Comparison of ENCODE assay signal across 8 cellular contexts in the genomic region with DNA sequence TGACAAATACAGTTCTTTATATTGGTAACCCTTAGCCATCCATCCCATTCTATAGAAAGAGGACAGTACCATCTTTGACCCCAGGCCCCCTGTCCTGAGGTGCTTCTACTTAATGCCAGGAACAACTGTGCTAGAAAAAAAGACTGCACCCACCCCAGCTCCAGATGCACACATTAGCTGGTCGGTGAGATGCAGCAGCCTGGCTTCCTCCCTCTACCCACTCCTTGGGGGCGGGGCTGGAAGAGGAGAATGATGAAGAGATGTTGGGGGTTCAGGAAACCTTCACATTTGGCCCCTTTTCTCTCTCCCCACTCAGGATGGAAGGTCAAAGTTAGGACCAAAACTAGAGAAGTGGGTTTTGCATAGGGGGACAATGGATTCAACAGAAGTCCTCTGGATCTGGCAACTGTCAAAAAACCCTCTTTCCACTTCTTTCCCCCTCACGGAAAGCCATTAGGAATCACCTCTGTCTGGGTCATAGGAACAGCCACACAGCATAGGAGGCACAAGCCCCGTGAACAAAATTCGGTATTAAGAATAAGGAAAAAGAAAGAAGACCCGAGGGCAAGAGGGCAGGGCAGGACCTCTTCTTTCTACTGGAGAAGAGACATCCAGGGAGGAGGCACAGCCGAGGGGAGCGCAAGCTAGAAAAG. TPM values are rescaled to one million over a fixed set of nuclear protein-coding genes. Genes with fewer than 3 reads are reported as not detected.
DNase-seq lines count a peak whose midpoint lies in the region; ATAC-seq and TF ChIP-seq lines count a peak whose summit lies in the region.

No MANE protein-coding gene starts in this region.

- no peaks in the 10 kb centered on the region for H3K9me3 ChIP-seq in Peyer's patch

- H3K27me3 ChIP-seq in Peyer's patch (peaks cover 0 to 13% of the 10 kb centered on the region in 2 donors), rectal smooth muscle tissue (ENCODE audit: control insufficient read depth, insufficient read depth, low read length) (peaks cover 11% of the 10 kb centered on the region)

- peaks cover 2 to 20% (median 13%) of the 10 kb centered on the region in 4 donors for H3K4me1 ChIP-seq in Peyer's patch
- no peaks in the 10 kb centered on the region for H3K4me1 ChIP-seq in rectal smooth muscle tissue (ENCODE audit: control insufficient read depth, insufficient read depth, low read length)

- no peak overlapping the region for H3K27ac ChIP-seq in Peyer's patch
- no peak overlapping the region for H3K27ac ChIP-seq in rectal smooth muscle tissue (ENCODE audit: low read depth, low read length)

- H3K36me3 ChIP-seq in Peyer's patch (no peaks in the 10 kb centered on the region), rectal smooth muscle tissue (ENCODE audit: control insufficient read depth, insufficient read depth, low read length) (no peaks in the 10 kb centered on the region)

- H3K9ac ChIP-seq in rectal smooth muscle tissue (ENCODE audit: low read length): no peak overlapping the region

- peak overlapping the region; percentile 32 to 56 (median 54) for H3K4me3 ChIP-seq in Peyer's patch
- peak overlapping the region; percentile 35 for H3K4me3 ChIP-seq in epithelial cell of esophagus (ENCODE audit: low read length)
- peak overlapping the region; percentile 58 for H3K4me3 ChIP-seq in rectal smooth muscle tissue (ENCODE audit: low read length)

- no peak for ATAC-seq in HG03442 (IDR thresholded peaks at IDR 0.05; ENCODE audit: unreplicated experiment)
- no peak for ATAC-seq in GM19328 (IDR thresholded peaks at IDR 0.05; ENCODE audit: unreplicated experiment)

- TF ChIP-seq CTCF in GM20000 (IDR thresholded peaks at IDR 0.05; ENCODE audit: extremely low read depth, missing control alignments) (no peak), Peyer's patch (IDR thresholded peaks at IDR 0.05) (no peak), epithelial cell of esophagus (IDR thresholded peaks at IDR 0.05; ENCODE audit: insufficient read depth, low read depth, low read length, missing control alignments) (no peak)

- peak; percentile 31 for DNase-seq in GM20000 (ENCODE audit: low spot score)
- DNase-seq in Peyer's patch: no peak
- DNase-seq in epithelial cell of esophagus (ENCODE audit: low read depth): no peak
- DNase-seq in superior temporal gyrus (ENCODE audit: extremely low spot score): no peak
- no peak for DNase-seq in medulla oblongata (ENCODE audit: extremely low spot score)

- TF ChIP-seq POLR2A in Peyer's patch (IDR thresholded peaks at IDR 0.05): no peak

RNA-seq across cellular contexts. Expression of gene NRIP3, which starts 0.8 kb away (rescaled TPM):
- 1 to 10 TPM in 1 of 4 donors, under 1 TPM in 1, not detected in 2; 0.80 to 1.7 TPM for total RNA-seq in Peyer's patch

RNA-seq across cellular contexts. Expression of gene TMEM9B, which starts 38.8 kb away (rescaled TPM):
- 10 to 100 TPM; 23.1 to 84.2 (median 53.6) TPM for total RNA-seq in Peyer's patch
